In genomic region chr14:52875707-52876106, GRCh38 we compare ENCODE assay signal across 1 cellular context.
TF ChIP-seq lines count a peak whose summit lies in the region.

No MANE protein-coding gene starts in this region.

TF ChIP-seq in WTC11, 78 proteins besides CTCF, POLR2A, EP300 and RAD21:
- TF ChIP-seq, protein P1, sequence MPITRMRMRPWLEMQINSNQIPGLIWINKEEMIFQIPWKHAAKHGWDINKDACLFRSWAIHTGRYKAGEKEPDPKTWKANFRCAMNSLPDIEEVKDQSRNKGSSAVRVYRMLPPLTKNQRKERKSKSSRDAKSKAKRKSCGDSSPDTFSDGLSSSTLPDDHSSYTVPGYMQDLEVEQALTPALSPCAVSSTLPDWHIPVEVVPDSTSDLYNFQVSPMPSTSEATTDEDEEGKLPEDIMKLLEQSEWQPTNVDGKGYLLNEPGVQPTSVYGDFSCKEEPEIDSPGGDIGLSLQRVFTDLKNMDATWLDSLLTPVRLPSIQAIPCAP (CRISPR knock-in tag; IDR thresholded peaks at IDR 0.05), result no peak
- TF ChIP-seq ZNF423 (CRISPR knock-in tag; IDR thresholded peaks at IDR 0.05), result no peak
- TF ChIP-seq GRHL2 (CRISPR knock-in tag; IDR thresholded peaks at IDR 0.05; ENCODE audit: insufficient replicate concordance, severe bottlenecking), result no peak
- no peak for TF ChIP-seq NR1H2 (CRISPR knock-in tag; IDR thresholded peaks at IDR 0.05)
- no peak for TF ChIP-seq TCF7 (CRISPR knock-in tag; IDR thresholded peaks at IDR 0.05; ENCODE audit: low read depth)
- TF ChIP-seq ZNF671 (CRISPR knock-in tag; IDR thresholded peaks at IDR 0.05), result no peak
- TF ChIP-seq ERG (CRISPR knock-in tag; IDR thresholded peaks at IDR 0.05), result no peak
- TF ChIP-seq TEAD1 (CRISPR knock-in tag; IDR thresholded peaks at IDR 0.05), result no peak
- no peak for TF ChIP-seq ZNF219 (CRISPR knock-in tag; IDR thresholded peaks at IDR 0.05; ENCODE audit: borderline replicate concordance)
- TF ChIP-seq, protein P2, sequence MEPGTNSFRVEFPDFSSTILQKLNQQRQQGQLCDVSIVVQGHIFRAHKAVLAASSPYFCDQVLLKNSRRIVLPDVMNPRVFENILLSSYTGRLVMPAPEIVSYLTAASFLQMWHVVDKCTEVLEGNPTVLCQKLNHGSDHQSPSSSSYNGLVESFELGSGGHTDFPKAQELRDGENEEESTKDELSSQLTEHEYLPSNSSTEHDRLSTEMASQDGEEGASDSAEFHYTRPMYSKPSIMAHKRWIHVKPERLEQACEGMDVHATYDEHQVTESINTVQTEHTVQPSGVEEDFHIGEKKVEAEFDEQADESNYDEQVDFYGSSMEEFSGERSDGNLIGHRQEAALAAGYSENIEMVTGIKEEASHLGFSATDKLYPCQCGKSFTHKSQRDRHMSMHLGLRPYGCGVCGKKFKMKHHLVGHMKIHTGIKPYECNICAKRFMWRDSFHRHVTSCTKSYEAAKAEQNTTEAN (CRISPR knock-in tag; IDR thresholded peaks at IDR 0.05), result no peak
- no peak for TF ChIP-seq CDX4 (CRISPR knock-in tag; IDR thresholded peaks at IDR 0.05; ENCODE audit: borderline replicate concordance)
- no peak for TF ChIP-seq TEAD4 (CRISPR knock-in tag; IDR thresholded peaks at IDR 0.05)
- TF ChIP-seq NFE2L1 (CRISPR knock-in tag; IDR thresholded peaks at IDR 0.05), result no peak
- TF ChIP-seq, protein P3, sequence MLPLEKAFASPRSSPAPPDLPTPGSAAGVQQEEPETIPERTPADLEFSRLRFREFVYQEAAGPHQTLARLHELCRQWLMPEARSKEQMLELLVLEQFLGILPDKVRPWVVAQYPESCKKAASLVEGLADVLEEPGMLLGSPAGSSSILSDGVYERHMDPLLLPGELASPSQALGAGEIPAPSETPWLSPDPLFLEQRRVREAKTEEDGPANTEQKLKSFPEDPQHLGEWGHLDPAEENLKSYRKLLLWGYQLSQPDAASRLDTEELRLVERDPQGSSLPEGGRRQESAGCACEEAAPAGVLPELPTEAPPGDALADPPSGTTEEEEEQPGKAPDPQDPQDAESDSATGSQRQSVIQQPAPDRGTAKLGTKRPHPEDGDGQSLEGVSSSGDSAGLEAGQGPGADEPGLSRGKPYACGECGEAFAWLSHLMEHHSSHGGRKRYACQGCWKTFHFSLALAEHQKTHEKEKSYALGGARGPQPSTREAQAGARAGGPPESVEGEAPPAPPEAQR (CRISPR knock-in tag; IDR thresholded peaks at IDR 0.05), result no peak
- TF ChIP-seq ZNF317 (CRISPR knock-in tag; IDR thresholded peaks at IDR 0.05; ENCODE audit: borderline replicate concordance, low read depth), result no peak
